Comparison of ENCODE assay signal across 1 cellular context in genomic region chr6:157531169-157531985, GRCh38.
TF ChIP-seq lines count a peak whose summit lies in the region.

No MANE protein-coding gene starts in this region.

TF ChIP-seq in HepG2, 621 proteins besides CTCF, POLR2A, EP300 and RAD21 (continued from another document and continues in another):
- peak; percentile 96 for TF ChIP-seq ZBTB25 (CRISPR knock-in tag; IDR thresholded peaks at IDR 0.05)
- TF ChIP-seq NCOA5 (CRISPR knock-in tag; IDR thresholded peaks at IDR 0.05), result no peak
- TF ChIP-seq ZNF569 (CRISPR knock-in tag; IDR thresholded peaks at IDR 0.05; ENCODE audit: borderline replicate concordance), result peak; percentile 99
- no peak for TF ChIP-seq AGO2 (optimal IDR thresholded peaks at IDR 0.05; ENCODE audit: low read depth, low read length)
- TF ChIP-seq ZNF124 (CRISPR knock-in tag; IDR thresholded peaks at IDR 0.05), result peak; percentile 91
- no peak for TF ChIP-seq MBD4 (IDR thresholded peaks at IDR 0.05; ENCODE audit: borderline replicate concordance, low read length)
- TF ChIP-seq ZSCAN12 (CRISPR knock-in tag; IDR thresholded peaks at IDR 0.05), result peak; percentile 85; the same call in 1 of the 2 replicates
- peak; percentile 97 for TF ChIP-seq PAX8 (CRISPR knock-in tag; IDR thresholded peaks at IDR 0.05; ENCODE audit: borderline replicate concordance)
- TF ChIP-seq PRDM10 (CRISPR knock-in tag; IDR thresholded peaks at IDR 0.05; ENCODE audit: low read depth), result peak; percentile 97
- TF ChIP-seq ZNF781 (CRISPR knock-in tag; IDR thresholded peaks at IDR 0.05; ENCODE audit: borderline replicate concordance, not compliant biosample characterization), result peak; percentile 98
- TF ChIP-seq ZNF546 (CRISPR knock-in tag; conservative IDR thresholded peaks at IDR 0.05), result peak; percentile 99
- peak; percentile 90 for TF ChIP-seq ZNF12 (CRISPR knock-in tag; IDR thresholded peaks at IDR 0.05)
- peak; percentile 93 for TF ChIP-seq PRMT3 (CRISPR knock-in tag; IDR thresholded peaks at IDR 0.05; ENCODE audit: borderline replicate concordance, low read depth)
- peak; percentile 64; the same call in 1 of the 2 replicates for TF ChIP-seq KAT7 (CRISPR knock-in tag; IDR thresholded peaks at IDR 0.05; ENCODE audit: borderline replicate concordance)
- peak; percentile 96 for TF ChIP-seq MIXL1 (CRISPR knock-in tag; IDR thresholded peaks at IDR 0.05)
- TF ChIP-seq MXD1 (CRISPR knock-in tag; IDR thresholded peaks at IDR 0.05), result peak; percentile 91
- peak; percentile 80 for TF ChIP-seq NFATC3 (CRISPR knock-in tag; IDR thresholded peaks at IDR 0.05)
- peak; percentile 69 for TF ChIP-seq NKX3-1 (CRISPR knock-in tag; IDR thresholded peaks at IDR 0.05)
- TF ChIP-seq ZSCAN5A (CRISPR knock-in tag; IDR thresholded peaks at IDR 0.05; ENCODE audit: borderline replicate concordance), result peak; percentile 96; the same call in 1 of the 2 replicates
- peak; percentile 84 for TF ChIP-seq NR2F6 (IDR thresholded peaks at IDR 0.05)
- peak; percentile 93 for TF ChIP-seq NR2F6 (CRISPR knock-in tag; IDR thresholded peaks at IDR 0.05)
- TF ChIP-seq ZNF644 (CRISPR knock-in tag; IDR thresholded peaks at IDR 0.05; ENCODE audit: low read depth), result peak; percentile 47
- peak; percentile 90 for TF ChIP-seq GABPB1 (CRISPR knock-in tag; IDR thresholded peaks at IDR 0.05)
- peak; percentile 61; the same call in 1 of the 2 replicates for TF ChIP-seq ZNF747 (CRISPR knock-in tag; IDR thresholded peaks at IDR 0.05; ENCODE audit: borderline replicate concordance)
- peak; percentile 52; the same call in 1 of the 2 replicates for TF ChIP-seq ZNF337 (CRISPR knock-in tag; IDR thresholded peaks at IDR 0.05; ENCODE audit: borderline replicate concordance, low read depth)
- peak; percentile 30; the same call in 1 of the 2 replicates for TF ChIP-seq ZBTB46 (CRISPR knock-in tag; IDR thresholded peaks at IDR 0.05; ENCODE audit: borderline replicate concordance)
- TF ChIP-seq HES4 (CRISPR knock-in tag; IDR thresholded peaks at IDR 0.05; ENCODE audit: borderline replicate concordance), result peak; percentile 74
- TF ChIP-seq YY1 (IDR thresholded peaks at IDR 0.05; ENCODE audit: insufficient read depth, insufficient replicate concordance, low read depth, low read length), result peak; percentile 74
- TF ChIP-seq ZXDC (CRISPR knock-in tag; IDR thresholded peaks at IDR 0.05), result peak; percentile 22; the same call in 1 of the 2 replicates
- TF ChIP-seq ZNF576 (CRISPR knock-in tag; IDR thresholded peaks at IDR 0.05), result peak; percentile 91
- TF ChIP-seq ZNF232 (CRISPR knock-in tag; IDR thresholded peaks at IDR 0.05; ENCODE audit: borderline replicate concordance), result no peak; the same call in 1 of the 2 replicates
- peak; percentile 98 for TF ChIP-seq ZBTB3 (CRISPR knock-in tag; IDR thresholded peaks at IDR 0.05; ENCODE audit: borderline replicate concordance, low read depth)
- TF ChIP-seq ZIK1 (CRISPR knock-in tag; IDR thresholded peaks at IDR 0.05; ENCODE audit: borderline replicate concordance, low read depth), result no peak; the same call in 1 of the 2 replicates
- 0 out of 2 replicates have a peak, but pooled peaks have one; percentile 87 for TF ChIP-seq PCBP1 (IDR thresholded peaks at IDR 0.05; ENCODE audit: borderline replicate concordance, low read depth, low read length)
- TF ChIP-seq TCF7L2 (IDR thresholded peaks at IDR 0.05; ENCODE audit: low read depth, low read length), result no peak
- peak; percentile 60 for TF ChIP-seq TFAP4 (IDR thresholded peaks at IDR 0.05; ENCODE audit: borderline replicate concordance, low read depth)
- no peak for TF ChIP-seq ZBTB49 (CRISPR knock-in tag; IDR thresholded peaks at IDR 0.05; ENCODE audit: borderline replicate concordance)
- TF ChIP-seq ZNF281 (CRISPR knock-in tag; IDR thresholded peaks at IDR 0.05; ENCODE audit: borderline replicate concordance), result peak; percentile 98
- TF ChIP-seq NFE2 (CRISPR knock-in tag; IDR thresholded peaks at IDR 0.05), result no peak; the same call in 1 of the 2 replicates
- TF ChIP-seq SNAPC5 (CRISPR knock-in tag; IDR thresholded peaks at IDR 0.05; ENCODE audit: borderline replicate concordance), result peak; percentile 9; the same call in 1 of the 2 replicates
- peak; percentile 98; the same call in 1 of the 2 replicates for TF ChIP-seq ZNF224 (CRISPR knock-in tag; IDR thresholded peaks at IDR 0.05)
- peak; percentile 77; the same call in 1 of the 2 replicates for TF ChIP-seq YEATS2 (CRISPR knock-in tag; IDR thresholded peaks at IDR 0.05; ENCODE audit: borderline replicate concordance)
- peak; percentile 97 for TF ChIP-seq MED8 (CRISPR knock-in tag; IDR thresholded peaks at IDR 0.05; ENCODE audit: insufficient replicate concordance)
- TF ChIP-seq ISL2 (CRISPR knock-in tag; IDR thresholded peaks at IDR 0.05), result peak; percentile 95
- TF ChIP-seq POLR2AphosphoS5 (IDR thresholded peaks at IDR 0.05; ENCODE audit: low read depth, low read length), result peak; percentile 69
